In the genomic region with DNA sequence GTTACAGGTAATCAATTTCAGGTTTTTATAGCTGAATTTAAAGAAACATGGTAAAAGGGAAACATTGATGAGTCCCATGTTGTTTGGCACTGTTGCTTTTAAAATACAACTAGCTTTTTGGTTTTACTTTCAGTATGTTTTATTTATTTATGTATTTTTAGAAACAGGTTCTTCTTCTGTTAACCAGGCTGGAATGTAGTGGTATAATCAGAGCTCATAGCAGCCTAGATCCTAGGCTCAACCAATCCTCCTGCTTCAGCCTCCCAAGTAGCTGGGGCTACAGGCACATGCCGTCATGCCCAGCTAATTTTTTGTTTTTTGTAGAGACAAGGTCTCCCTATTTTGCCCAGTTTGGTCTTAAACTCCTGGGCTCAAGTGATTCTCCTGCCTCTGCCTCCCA, we compare ENCODE assay signal across 17 cellular contexts. TPM values are rescaled to one million over a fixed set of nuclear protein-coding genes. Genes with fewer than 3 reads are reported as not detected.
"Had no signal": no experiment of that assay in that cellular context is flagged by ENCODE, and none has a peak within 500 bp of the region (broad histone marks: within the 10 kb centered on the region; RNA-seq: fewer than 3 reads in every experiment).

No MANE protein-coding gene starts in this region.

- H3K36me3 ChIP-seq: adrenal gland had no signal

- H3K4me1 Mint-ChIP-seq: naive thymus-derived CD4-positive, alpha-beta T cell had no signal

- H3K9me3 ChIP-seq: adrenal gland, body of pancreas, esophagus squamous epithelium, heart right ventricle had no signal

- H3K27me3 ChIP-seq: adrenal gland, body of pancreas, esophagus squamous epithelium, heart right ventricle had no signal

- ATAC-seq: body of pancreas; heart right ventricle; left cardiac atrium; naive thymus-derived CD4-positive, alpha-beta T cell had no signal

- H3K9me3 Mint-ChIP-seq: naive thymus-derived CD4-positive, alpha-beta T cell; stimulated activated naive CD8-positive, alpha-beta T cell treated with anti-CD3 and anti-CD28 coated beads, Interleukin-15, Interleukin-2, amounts not matched to agents 100 ng/mL and 50 ng/mL, for 24 hours had no signal

- H3K4me3 Mint-ChIP-seq: naive thymus-derived CD4-positive, alpha-beta T cell; stimulated activated naive CD8-positive, alpha-beta T cell treated with anti-CD3 and anti-CD28 coated beads, Interleukin-15, Interleukin-2, amounts not matched to agents 100 ng/mL and 50 ng/mL, for 24 hours had no signal

- H3K4me3 ChIP-seq: adrenal gland, body of pancreas, esophagus squamous epithelium, heart right ventricle had no signal

- H3K27ac Mint-ChIP-seq: naive thymus-derived CD4-positive, alpha-beta T cell; stimulated activated naive CD8-positive, alpha-beta T cell treated with anti-CD3 and anti-CD28 coated beads, Interleukin-15, Interleukin-2, amounts not matched to agents 100 ng/mL and 50 ng/mL, for 24 hours had no signal

- H3K27ac ChIP-seq: adrenal gland, body of pancreas, esophagus squamous epithelium had no signal

- H3K36me3 Mint-ChIP-seq: naive thymus-derived CD4-positive, alpha-beta T cell had no signal

- H3K27me3 Mint-ChIP-seq: stimulated activated naive CD8-positive, alpha-beta T cell treated with anti-CD3 and anti-CD28 coated beads, Interleukin-15, Interleukin-2, amounts not matched to agents 100 ng/mL and 50 ng/mL, for 24 hours had no signal

- DNase-seq: activated CD4-positive, alpha-beta T cell treated with anti-CD3 and anti-CD28 coated beads, Interleukin-2, amount 50 U/mL, for 4 hours; activated CD4-positive, CD25-positive, alpha-beta regulatory T cell treated with anti-CD3 and anti-CD28 coated beads, Interleukin-2, amount 50 U/mL, for 72 hours; activated naive CD4-positive, alpha-beta T cell treated with anti-CD3 and anti-CD28 coated beads, Interleukin-2, amount 50 U/mL, for 16 hours; activated T-cell treated with anti-CD3 and anti-CD28 coated beads for 4 hours; adrenal gland; body of pancreas; central memory CD4-positive, alpha-beta T cell; cortex of kidney; effector CD4-positive, alpha-beta T cell; esophagus squamous epithelium; foreskin melanocyte; heart right ventricle; left cardiac atrium; naive thymus-derived CD4-positive, alpha-beta T cell; posterior cingulate gyrus; small intestine had no signal

RNA-seq across cellular contexts. Expression of gene CTTNBP2NL, which starts 50.4 kb away (rescaled TPM):
- polyA plus RNA-seq: naive thymus-derived CD4-positive, alpha-beta T cell had no signal
